In genomic region chr16:68073902-68074760, GRCh38 we compare ENCODE assay signal across 12 cellular contexts. TPM values are rescaled to one million over a fixed set of nuclear protein-coding genes. Genes with fewer than 3 reads are reported as not detected.
DNase-seq lines count a peak whose midpoint lies in the region; ATAC-seq and TF ChIP-seq lines count a peak whose summit lies in the region.
"Had no signal": no experiment of that assay in that cellular context is flagged by ENCODE, and none has a peak within 500 bp of the region (broad histone marks: within the 10 kb centered on the region; RNA-seq: fewer than 3 reads in every experiment).

No MANE protein-coding gene starts in this region.

- H3K27ac ChIP-seq in body of pancreas, result no peak overlapping the region
- H3K27ac ChIP-seq: right lobe of liver, transverse colon had no signal

- no peaks in the 10 kb centered on the region for H3K9me3 Mint-ChIP-seq in activated T-cell treated with anti-CD3 and anti-CD28 coated beads, Interleukin-2, amount 50 U/mL, for 24 hours
- H3K9me3 Mint-ChIP-seq in activated naive CD8-positive, alpha-beta T cell (ENCODE audit: low read depth), result no peaks in the 10 kb centered on the region

- no peaks in the 10 kb centered on the region for H3K9me3 ChIP-seq in body of pancreas
- H3K9me3 ChIP-seq: right lobe of liver, transverse colon had no signal

- no peak overlapping the region for H3K4me3 Mint-ChIP-seq in activated T-cell treated with anti-CD3 and anti-CD28 coated beads, Interleukin-2, amount 50 U/mL, for 24 hours
- H3K4me3 Mint-ChIP-seq in activated naive CD8-positive, alpha-beta T cell, result peak overlapping the region; percentile 69

- H3K4me1 Mint-ChIP-seq in activated T-cell treated with anti-CD3 and anti-CD28 coated beads, Interleukin-2, amount 50 U/mL, for 24 hours (ENCODE audit: low read depth), result peaks cover 83% of the 10 kb centered on the region
- peaks cover 87% of the 10 kb centered on the region for H3K4me1 Mint-ChIP-seq in activated naive CD8-positive, alpha-beta T cell (ENCODE audit: low read depth)

- H3K4me3 ChIP-seq in body of pancreas, result no peak overlapping the region
- H3K4me3 ChIP-seq: right lobe of liver, transverse colon had no signal

- no peak for TF ChIP-seq CTCF in body of pancreas (IDR thresholded peaks at IDR 0.05)

- H3K36me3 ChIP-seq in body of pancreas (replicated peaks in 1 of 2; ENCODE audit: insufficient read depth in 1 of 2, low read depth in 2 of 2), result peaks cover 0 to 6% of the 10 kb centered on the region in 2 donors

- H3K27me3 Mint-ChIP-seq in activated T-cell treated with anti-CD3 and anti-CD28 coated beads, Interleukin-2, amount 50 U/mL, for 24 hours, result no peaks in the 10 kb centered on the region
- H3K27me3 Mint-ChIP-seq in activated naive CD8-positive, alpha-beta T cell, result no peaks in the 10 kb centered on the region

- H3K4me1 ChIP-seq in body of pancreas, result peaks cover 7% of the 10 kb centered on the region

- peaks cover 93% of the 10 kb centered on the region for H3K36me3 Mint-ChIP-seq in activated T-cell treated with anti-CD3 and anti-CD28 coated beads, Interleukin-2, amount 50 U/mL, for 24 hours (ENCODE audit: low read depth)
- H3K36me3 Mint-ChIP-seq in activated naive CD8-positive, alpha-beta T cell, result peaks cover 26% of the 10 kb centered on the region

- no peak for DNase-seq in activated T-cell treated with anti-CD3 and anti-CD28 coated beads, Interleukin-2, amount 50 U/mL, for 24 hours
- DNase-seq in activated T-cell treated with anti-CD3 and anti-CD28 coated beads, Interleukin-2, amount 50 U/mL, for 1 hour, result no peak
- DNase-seq in stimulated activated CD8-positive, alpha-beta memory T cell treated with anti-CD3 and anti-CD28 coated beads, Interleukin-4, amount 100 ng/mL, for 48 hours, result peak; percentile 20
- no peak for DNase-seq in medulla oblongata (ENCODE audit: extremely low spot score)
- no peak for DNase-seq in body of pancreas
- DNase-seq in UCSD-AML1 (lab: John Stamatoyannopoulos, UW; ENCODE audit: unreplicated experiment), result no peak
- DNase-seq: NCI-H2081 had no signal

- no peaks in the 10 kb centered on the region for H3K27me3 ChIP-seq in body of pancreas
- H3K27me3 ChIP-seq: right lobe of liver, transverse colon had no signal

- peak overlapping the region; percentile 85 for H3K27ac Mint-ChIP-seq in activated T-cell treated with anti-CD3 and anti-CD28 coated beads, Interleukin-2, amount 50 U/mL, for 24 hours
- H3K27ac Mint-ChIP-seq in activated naive CD8-positive, alpha-beta T cell, result peak overlapping the region; percentile 84

- intact Hi-C loops in body of pancreas (cut with DNase I), result no loop called here

- 88% methylated on average over 5 to 9 of the region's 9 CpGs for WGBS in body of pancreas, 2 donors

- ATAC-seq in HG03378 (IDR thresholded peaks at IDR 0.05; ENCODE audit: unreplicated experiment) (peak; percentile 1), body of pancreas (no peak)
- ATAC-seq: right lobe of liver had no signal

- TF ChIP-seq POLR2A in body of pancreas (IDR thresholded peaks at IDR 0.05), result no peak

RNA-seq across cellular contexts. Expression of gene NFATC3, which starts 11.0 kb away (rescaled TPM):
- total RNA-seq in body of pancreas, result 10 to 100 TPM; 15.5 to 19.5 TPM

RNA-seq across cellular contexts. Expression of gene DUS2, which starts 51.0 kb away (rescaled TPM):
- total RNA-seq in body of pancreas, result 1 to 10 TPM; 3.1 to 3.6 TPM

RNA-seq across cellular contexts. Expression of gene DDX28, which starts 51.1 kb away (rescaled TPM):
- 10 to 100 TPM in 1 of 2 donors, 1 to 10 TPM in 1; 3.4 to 13.2 TPM for total RNA-seq in body of pancreas

RNA-seq across cellular contexts. Expression of gene DPEP2NB, which starts 58.4 kb away (rescaled TPM):
- not detected for total RNA-seq in body of pancreas
- total RNA-seq: cerebellum, right lobe of liver, transverse colon had no signal
